8 cellular contexts compared by ENCODE assay signal in genomic region chr17:45270828-45271418, GRCh38. TPM values are rescaled to one million over a fixed set of nuclear protein-coding genes. Genes with fewer than 3 reads are reported as not detected.
A peak's percentile ranks its signal among the peaks of the same experiment; 100 is the strongest.
DNase-seq lines count a peak whose midpoint lies in the region; ATAC-seq and TF ChIP-seq lines count a peak whose summit lies in the region.

No MANE protein-coding gene starts in this region.

- in situ Hi-C loops in mammary epithelial cell (cut with MboI; ENCODE audit: low sequenced_read_pairs in 2 of 2): no loop called here

- H3K27me3 ChIP-seq in mammary epithelial cell (ENCODE audit: insufficient read depth, low read length) (no peaks in the 10 kb centered on the region), osteoblast (ENCODE audit: insufficient read depth, low read length) (no peaks in the 10 kb centered on the region)

- dilution Hi-C loops in mammary epithelial cell (cut with HindIII; ENCODE audit: low sequenced_read_pairs): no loop called here

- no peak overlapping the region for H3K9ac ChIP-seq in mammary epithelial cell (ENCODE audit: insufficient read depth, low read length)

- H4K20me1 ChIP-seq in mammary epithelial cell (ENCODE audit: insufficient read depth, low read length) (no peaks in the 10 kb centered on the region), osteoblast (ENCODE audit: insufficient read depth, low read length) (peaks cover 71% of the 10 kb centered on the region)

- peak; percentile 47 to 60 for TF ChIP-seq CTCF in mammary epithelial cell (conservative IDR thresholded peaks at IDR 0.05 in 1 of 2, IDR thresholded peaks at IDR 0.05 in 1 of 2; ENCODE audit: extremely low read depth in 1 of 2, insufficient read depth in 1 of 2, low read depth in 1 of 2, low read length in 2 of 2)
- peak; percentile 52 for TF ChIP-seq CTCF in osteoblast (IDR thresholded peaks at IDR 0.05; ENCODE audit: extremely low read depth, low read depth, low read length)

- 88% methylated on average over 7 of the region's 13 CpGs for WGBS in mammary epithelial cell (ENCODE audit: low coverage, missing lambda C conversion rate)

- H3K79me2 ChIP-seq in mammary epithelial cell (ENCODE audit: insufficient read depth, low read length) (no peaks in the 10 kb centered on the region), osteoblast (ENCODE audit: insufficient read depth, low read length) (no peaks in the 10 kb centered on the region)

- H3K4me1 ChIP-seq in mammary epithelial cell (ENCODE audit: insufficient read depth, low read length) (no peaks in the 10 kb centered on the region), osteoblast (ENCODE audit: insufficient read depth, low read length) (peaks cover 10% of the 10 kb centered on the region)

- BruUV-seq in mammary epithelial cell (replicated peaks; lab: Mats Ljungman, UMichigan): no TSS peak

- H2AFZ ChIP-seq in mammary epithelial cell (ENCODE audit: low read depth, low read length) (no peak overlapping the region), osteoblast (ENCODE audit: low read length) (no peak overlapping the region)

- peak; percentile 15 to 16 for DNase-seq in NCI-H2081 (lab: John Stamatoyannopoulos, UW)
- no peak for DNase-seq in NCI-H2081 treated with DMSO at 0.1 percent for 48 hours (lab: John Stamatoyannopoulos, UW)
- DNase-seq in UCSD-AML1 (lab: John Stamatoyannopoulos, UW; ENCODE audit: unreplicated experiment): peak; percentile 41
- DNase-seq in mammary epithelial cell: no peak
- DNase-seq in osteoblast (ENCODE audit: insufficient read length, low spot score, missing footprints): peak; percentile 83
- DNase-seq in SHP77 treated with DMSO at 0.1 percent for 48 hours (lab: John Stamatoyannopoulos, UW): no peak

- no peak for ATAC-seq in HG03378 (IDR thresholded peaks at IDR 0.05; ENCODE audit: unreplicated experiment)
- no peak for ATAC-seq in GM21786 (IDR thresholded peaks at IDR 0.05; ENCODE audit: unreplicated experiment)

- CTCF ChIA-PET in mammary epithelial cell (lab: Charles Lee; ENCODE audit: low non-redundant PET): no interaction called here

- H3K36me3 ChIP-seq in mammary epithelial cell (ENCODE audit: insufficient read depth, low read length): peaks cover 58% of the 10 kb centered on the region
- H3K36me3 ChIP-seq in osteoblast (ENCODE audit: insufficient read depth, low read length): peaks cover 77% of the 10 kb centered on the region

- H3K4me2 ChIP-seq in mammary epithelial cell (ENCODE audit: insufficient read depth, low read depth, low read length) (no peak overlapping the region), osteoblast (ENCODE audit: insufficient read depth, low read length) (no peak overlapping the region)

- H3K4me3 ChIP-seq in mammary epithelial cell (replicated peaks in 1 of 3; ENCODE audit: insufficient read depth in 1 of 3, low read depth in 2 of 3, low read length in 3 of 3): no peak overlapping the region
- H3K4me3 ChIP-seq in osteoblast (ENCODE audit: insufficient read depth, low read length): no peak overlapping the region

- H3K9me3 ChIP-seq in mammary epithelial cell (replicated peaks; ENCODE audit: insufficient read depth, low read length): no peaks in the 10 kb centered on the region
- no peaks in the 10 kb centered on the region for H3K9me3 ChIP-seq in osteoblast (ENCODE audit: low read depth, low read length)

- H3K27ac ChIP-seq in mammary epithelial cell (ENCODE audit: insufficient read depth, low read depth, low read length): no peak overlapping the region
- H3K27ac ChIP-seq in osteoblast (ENCODE audit: low read depth, low read length): no peak overlapping the region

- intact Hi-C loops in mammary epithelial cell (cut with micrococcal nuclease): no loop called here

RNA-seq across cellular contexts. Expression of gene SPATA32, which starts 9.0 kb away (rescaled TPM):
- total RNA-seq in mammary epithelial cell (under 1 TPM in 1 of 2 donors, not detected in 1; 0.21 TPM), osteoblast (not detected in 2 replicates)
- not detected for polyA plus RNA-seq in mammary epithelial cell
- not detected for polyA minus RNA-seq in mammary epithelial cell

RNA-seq across cellular contexts. Expression of gene MAP3K14, which starts 45.9 kb away (rescaled TPM):
- total RNA-seq in mammary epithelial cell: 10 to 100 TPM in 1 of 2 donors, 1 to 10 TPM in 1; 5.2 to 11.6 TPM
- 9.3 TPM for polyA plus RNA-seq in mammary epithelial cell
- 9.1 TPM for polyA minus RNA-seq in mammary epithelial cell
- total RNA-seq in osteoblast: 2.7 and 3.6 TPM in 2 replicates

RNA-seq across cellular contexts. Expression of gene FMNL1, which starts 49.2 kb away (rescaled TPM):
- total RNA-seq in mammary epithelial cell (1 to 10 TPM; 1.5 to 3.5 TPM), osteoblast (2.7 and 3.6 TPM in 2 replicates)
- polyA plus RNA-seq in mammary epithelial cell: 2.0 TPM
- 8.4 TPM for polyA minus RNA-seq in mammary epithelial cell

Comparison
In these comparisons a context has a peak if more than half of its experiments do, and no peak if none do; other contexts are left out.
1. DNase-seq: peak in NCI-H2081 (2 of 2), UCSD-AML1 (single experiment) and osteoblast (single experiment); none in NCI-H2081 treated with DMSO at 0.1 percent for 48 hours (single experiment), mammary epithelial cell (single experiment) and SHP77 treated with DMSO at 0.1 percent for 48 hours (single experiment).